1 cellular context compared by ENCODE assay signal in the genomic region with DNA sequence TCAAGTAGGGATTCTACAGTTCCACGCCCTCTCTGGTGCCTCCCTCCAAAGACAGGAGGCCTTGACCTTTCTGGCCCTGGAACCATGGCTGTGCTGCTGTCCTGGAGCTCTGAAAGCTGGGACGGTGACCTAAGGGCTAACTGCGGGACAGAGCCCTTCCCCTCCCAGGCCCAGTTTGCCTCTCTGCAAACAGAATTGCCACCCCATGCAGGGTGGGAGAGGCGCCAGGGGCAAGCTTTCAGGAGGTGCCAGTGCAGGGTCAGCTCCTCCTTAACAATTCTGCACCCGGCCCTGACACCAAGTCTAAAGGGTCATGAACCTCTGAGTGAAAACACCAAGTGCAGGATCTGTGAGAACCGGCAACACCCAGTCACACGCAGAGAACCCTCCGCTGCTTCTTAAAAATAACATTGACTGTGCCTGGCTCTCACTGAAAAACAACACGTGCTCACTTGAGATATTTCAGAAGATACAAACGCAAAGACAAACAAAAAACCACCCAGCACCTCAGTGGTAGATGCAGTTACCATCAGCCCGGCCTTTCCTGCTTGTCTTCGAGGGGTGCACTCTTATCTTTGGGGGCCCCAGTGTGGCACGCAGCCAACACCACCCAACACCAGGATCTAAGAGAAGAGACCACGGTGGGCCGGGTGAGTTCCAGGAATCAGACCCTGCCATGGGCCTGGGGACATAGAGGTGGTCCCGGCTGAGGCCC.
TF ChIP-seq lines count a peak whose summit lies in the region.

No MANE protein-coding gene starts in this region.

TF ChIP-seq in H1, 55 proteins besides CTCF, POLR2A, EP300 and RAD21:
- TF ChIP-seq NANOG (IDR thresholded peaks at IDR 0.05; ENCODE audit: insufficient read depth, low read depth, low read length, poor library complexity, severe bottlenecking) (no peak), SIX5 (IDR thresholded peaks at IDR 0.05; ENCODE audit: low read depth, low read length) (no peak), GTF2F1 (IDR thresholded peaks at IDR 0.05; ENCODE audit: borderline replicate concordance, low read depth, low read length) (no peak), CHD2 (IDR thresholded peaks at IDR 0.05; ENCODE audit: low read length) (no peak), RXRA (IDR thresholded peaks at IDR 0.05; ENCODE audit: insufficient read depth, low read depth, low read length) (no peak), E2F6 (IDR thresholded peaks at IDR 0.05) (no peak), CREB1 (IDR thresholded peaks at IDR 0.05) (no peak)
